In genomic region chr3:97991278-97991652, GRCh38 we compare ENCODE assay signal across 1 cellular context.
TF ChIP-seq lines count a peak whose summit lies in the region.

No MANE protein-coding gene starts in this region.

TF ChIP-seq in IMR-90, 13 proteins besides CTCF, POLR2A, EP300 and RAD21:
- TF ChIP-seq MXI1 (IDR thresholded peaks at IDR 0.05; ENCODE audit: borderline replicate concordance, low read depth, low read length): no peak
- TF ChIP-seq NFE2L2 (IDR thresholded peaks at IDR 0.05; ENCODE audit: low read depth, low read length): no peak
- no peak for TF ChIP-seq SMC3 (IDR thresholded peaks at IDR 0.05; ENCODE audit: low read depth, low read length)
- TF ChIP-seq CHD1 (IDR thresholded peaks at IDR 0.05; ENCODE audit: low read depth, low read length): no peak
- TF ChIP-seq, protein P1, sequence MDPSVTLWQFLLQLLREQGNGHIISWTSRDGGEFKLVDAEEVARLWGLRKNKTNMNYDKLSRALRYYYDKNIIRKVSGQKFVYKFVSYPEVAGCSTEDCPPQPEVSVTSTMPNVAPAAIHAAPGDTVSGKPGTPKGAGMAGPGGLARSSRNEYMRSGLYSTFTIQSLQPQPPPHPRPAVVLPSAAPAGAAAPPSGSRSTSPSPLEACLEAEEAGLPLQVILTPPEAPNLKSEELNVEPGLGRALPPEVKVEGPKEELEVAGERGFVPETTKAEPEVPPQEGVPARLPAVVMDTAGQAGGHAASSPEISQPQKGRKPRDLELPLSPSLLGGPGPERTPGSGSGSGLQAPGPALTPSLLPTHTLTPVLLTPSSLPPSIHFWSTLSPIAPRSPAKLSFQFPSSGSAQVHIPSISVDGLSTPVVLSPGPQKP (IDR thresholded peaks at IDR 0.05; ENCODE audit: borderline replicate concordance, low read depth, low read length): no peak
- TF ChIP-seq BHLHE40 (IDR thresholded peaks at IDR 0.05; ENCODE audit: low read depth, low read length): no peak
- no peak for TF ChIP-seq FOS (IDR thresholded peaks at IDR 0.05; ENCODE audit: low read depth, low read length)
- TF ChIP-seq MAZ (IDR thresholded peaks at IDR 0.05; ENCODE audit: borderline replicate concordance, low read depth, low read length): no peak
TF ChIP-seq in IMR-90: peak in this region for 0.
